Comparison of ENCODE assay signal across 8 cellular contexts in genomic region chr10:51074238-51075028, GRCh38. TPM values are rescaled to one million over a fixed set of nuclear protein-coding genes. Genes with fewer than 3 reads are reported as not detected.
DNase-seq lines count a peak whose midpoint lies in the region; ATAC-seq, FAIRE-seq and TF ChIP-seq lines count a peak whose summit lies in the region.

Gene PRKG1, plus strand, starts transcription at chr10:51074487.

- DNase-seq in AG08395 (ENCODE audit: low spot score) (peak; percentile 86), RPMI7951 (ENCODE audit: low read depth) (peak; percentile 15), keratinocyte (ENCODE audit: low read depth, low spot score) (no peak)

- H3K9ac ChIP-seq in keratinocyte (ENCODE audit: control insufficient read depth, extremely low read depth, insufficient read depth, low read length), result no peak within 1 kb of the TSS
- H3K9ac ChIP-seq in skeletal muscle satellite cell (ENCODE audit: low read depth, low read length), result peak within 1 kb of the TSS; percentile 47

- H3K4me3 ChIP-seq in keratinocyte (ENCODE audit: control insufficient read depth in 2 of 3, extremely low read depth in 1 of 3, insufficient read depth in 2 of 3, low read depth in 1 of 3, low read length in 3 of 3) (peak within 1 kb of the TSS; percentile 45 to 74 (median 60)), skeletal muscle satellite cell (ENCODE audit: low read length) (peak within 1 kb of the TSS; percentile 78)

- ATAC-seq in GM21786 (IDR thresholded peaks at IDR 0.05; ENCODE audit: unreplicated experiment) (peak; percentile 49), HG02763 (IDR thresholded peaks at IDR 0.05; ENCODE audit: unreplicated experiment) (no peak), HG02981 (IDR thresholded peaks at IDR 0.05; ENCODE audit: unreplicated experiment) (no peak)

- H3K27me3 ChIP-seq in keratinocyte (ENCODE audit: control insufficient read depth, extremely low read depth, insufficient read depth, low read length), result peaks cover 39% of the 10 kb centered on the region
- peaks cover 22% of the 10 kb centered on the region for H3K27me3 ChIP-seq in skeletal muscle satellite cell (ENCODE audit: control insufficient read depth, insufficient read depth, low read length)

- no peak for FAIRE-seq in keratinocyte (lab: Jason Lieb, UNC)

- H3K4me2 ChIP-seq in keratinocyte (ENCODE audit: control insufficient read depth, extremely low read depth, insufficient read depth, low read depth, low read length) (peak within 1 kb of the TSS; percentile 61), skeletal muscle satellite cell (ENCODE audit: low read length) (peak within 1 kb of the TSS; percentile 95)

- H3K27ac ChIP-seq in cingulate gyrus (ENCODE audit: low read depth, low read length) (peak within 1 kb of the TSS; percentile 65), keratinocyte (ENCODE audit: control insufficient read depth, insufficient read depth, low read length) (no peak within 1 kb of the TSS)

- H3K4me1 ChIP-seq in keratinocyte (ENCODE audit: control insufficient read depth, extremely low read depth, insufficient read depth, low read length) (no peaks in the 10 kb centered on the region), skeletal muscle satellite cell (ENCODE audit: control insufficient read depth, insufficient read depth, low read length) (peaks cover 5% of the 10 kb centered on the region)

- H3K36me3 ChIP-seq in keratinocyte (ENCODE audit: control insufficient read depth in 2 of 2, extremely low read depth in 1 of 2, insufficient read depth in 2 of 2, low read length in 2 of 2) (no peaks in the 10 kb centered on the region), skeletal muscle satellite cell (ENCODE audit: insufficient read depth, low read length) (no peaks in the 10 kb centered on the region)

- H4K20me1 ChIP-seq in keratinocyte (ENCODE audit: control insufficient read depth, extremely low read depth, insufficient read depth, low read length), result no peaks in the 10 kb centered on the region

- dilution Hi-C loops in keratinocyte (cut with MboI; ENCODE audit: extremely low pct_ligation_motif_present, low sequenced_read_pairs), result no loop called here

- H3K9me3 ChIP-seq in keratinocyte (ENCODE audit: control insufficient read depth, low read depth, low read length), result no peaks in the 10 kb centered on the region
- no peaks in the 10 kb centered on the region for H3K9me3 ChIP-seq in skeletal muscle satellite cell (replicated peaks; ENCODE audit: low read length)

- no peak for TF ChIP-seq CTCF in keratinocyte (optimal IDR thresholded peaks at IDR 0.05 in 1 of 3, IDR thresholded peaks at IDR 0.05 in 1 of 3, conservative IDR thresholded peaks at IDR 0.05 in 1 of 3; ENCODE audit: extremely low read depth in 1 of 3, insufficient read depth in 2 of 3, low read length in 3 of 3)

- no peaks in the 10 kb centered on the region for H3K79me2 ChIP-seq in keratinocyte (ENCODE audit: control insufficient read depth, insufficient read depth, low read length)

- H3K9me1 ChIP-seq in keratinocyte (ENCODE audit: control insufficient read depth, extremely low read depth, insufficient read depth, low read length), result no peaks in the 10 kb centered on the region

- H2AFZ ChIP-seq in keratinocyte (ENCODE audit: control insufficient read depth, low read length), result peak within 1 kb of the TSS; percentile 80

RNA-seq across cellular contexts. Expression of gene PRKG1, which starts in this region (rescaled TPM):
- 0.12 TPM in 1 of 2 replicates, not detected in the other for total RNA-seq in RPMI7951 (2014; rRNA removed; shearing (Covaris generic))
- 0.06 to 0.30 TPM (median 0.24 TPM) in 3 replicates for polyA plus RNA-seq in keratinocyte
- polyA plus RNA-seq in keratinocyte (2011; ENCODE audit: low read depth), result 0.04 TPM
- polyA plus RNA-seq in keratinocyte (2011; cell fraction: cytosol; rRNA removed), result 0.06 and 0.16 TPM in 2 replicates
- 0.20 and 0.33 TPM in 2 replicates for polyA plus RNA-seq in keratinocyte (2011; cell fraction: nucleus; rRNA removed)
- polyA plus RNA-seq in keratinocyte (2012; ENCODE audit: low replicate concordance), result 0.06 and 0.16 TPM in 2 replicates
- 0.03 to 0.23 TPM (median 0.07 TPM) in 3 replicates for polyA minus RNA-seq in keratinocyte
- not detected for polyA minus RNA-seq in keratinocyte (2011; cell fraction: cytosol; rRNA and poly(A)+ RNA removed)
- 1.2 and 3.0 TPM in 2 replicates for polyA minus RNA-seq in keratinocyte (2011; cell fraction: nucleus; rRNA and poly(A)+ RNA removed)
- 9.2 and 12.7 TPM in 2 replicates for total RNA-seq in skeletal muscle satellite cell (2012; rRNA removed)

Comparison
In these comparisons a context has a peak if more than half of its experiments do, and no peak if none do; other contexts are left out.
1. Peak in DNase-seq in RPMI7951; RNA of the gene not detected or under 1 TPM.